ENCODE assay signal across 28 cellular contexts in the genomic region with DNA sequence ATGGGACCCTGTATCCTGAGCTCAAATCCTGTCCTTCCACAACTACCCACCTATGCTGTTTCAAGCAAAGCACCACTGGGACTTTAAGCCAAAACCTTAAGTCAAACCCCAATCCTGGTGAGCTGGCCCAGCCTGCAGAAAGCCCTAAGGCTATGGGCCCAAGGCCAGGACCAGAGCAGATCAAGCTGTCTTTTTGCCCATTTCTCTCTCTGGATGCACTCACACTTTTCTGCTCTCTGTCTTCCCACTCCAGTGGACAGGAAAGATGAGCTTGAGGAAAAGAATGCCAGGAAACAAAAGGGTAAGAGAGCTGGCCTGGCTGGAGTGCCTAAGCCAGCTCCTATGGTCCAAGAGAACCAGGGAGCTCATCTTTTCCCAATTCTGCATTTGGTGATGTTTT.
"Had no signal": no experiment of that assay in that cellular context is flagged by ENCODE, and none has a peak within 500 bp of the region (broad histone marks: within the 10 kb centered on the region; RNA-seq: fewer than 3 reads in every experiment).

No MANE protein-coding gene starts in this region.

- H3K36me3 ChIP-seq: ascending aorta, breast epithelium, cardiac muscle cell, colonic mucosa had no signal

- H3K27ac ChIP-seq: ascending aorta, breast epithelium, cardiac muscle cell, colonic mucosa, VCaP had no signal

- H3K4me1 ChIP-seq: ascending aorta, breast epithelium, colonic mucosa had no signal

- H3K9me3 ChIP-seq: ascending aorta, colonic mucosa had no signal

- H3K27me3 ChIP-seq: ascending aorta, breast epithelium, cardiac muscle cell, colonic mucosa had no signal

- DNase-seq: activated CD4-positive, alpha-beta memory T cell treated with anti-CD3 and anti-CD28 coated beads, Interleukin-2, amount 10 ng/mL, durations not matched to agents 7 days and 5 days; activated CD4-positive, alpha-beta T cell treated with anti-CD3 and anti-CD28 coated beads for 1 hour; activated CD4-positive, alpha-beta T cell treated with anti-CD3 and anti-CD28 coated beads for 4 hours; activated CD4-positive, alpha-beta T cell treated with anti-CD3 and anti-CD28 coated beads, Interleukin-2, amount 10 ng/mL, durations not matched to agents 7 days and 5 days; activated CD4-positive, alpha-beta T cell treated with anti-CD3 and anti-CD28 coated beads, Interleukin-2, amount 50 U/mL, for 4 hours; activated CD8-positive, alpha-beta memory T cell treated with anti-CD3 and anti-CD28 coated beads, Interleukin-2, amount 50 U/mL, for 48 hours; activated gamma-delta T cell; activated naive CD4-positive, alpha-beta T cell; activated naive CD4-positive, alpha-beta T cell treated with anti-CD3 and anti-CD28 coated beads, Interleukin-2, amount 10 ng/mL, durations not matched to agents 7 days and 5 days; activated naive CD8-positive, alpha-beta T cell treated with anti-CD3 and anti-CD28 coated beads, Interleukin-2, amount 10 ng/mL, durations not matched to agents 7 days and 5 days; activated T-cell treated with anti-CD3 and anti-CD28 coated beads for 4 hours; activated T-cell treated with anti-CD3 and anti-CD28 coated beads, Interleukin-2, amount 50 U/mL, for 24 hours; activated T-cell treated with anti-CD3 and anti-CD28 coated beads, Interleukin-2, amount 50 U/mL, for 72 hours; central memory CD4-positive, alpha-beta T cell; cerebellar nuclear complex; colonic mucosa; effector CD8-positive, alpha-beta T cell; endodermal cell; foreskin fibroblast; head of caudate nucleus; T-helper 2 cell had no signal

- ATAC-seq: activated naive CD4-positive, alpha-beta T cell treated with anti-CD3 and anti-CD28 coated beads, Interleukin-2, amount 50 U/mL, for 72 hours; activated T-cell treated with anti-CD3 and anti-CD28 coated beads, Interleukin-2, amount 50 U/mL, for 72 hours; esophagus mucosa; WTC11 had no signal

- H3K4me3 ChIP-seq: ascending aorta, breast epithelium, cardiac muscle cell, colonic mucosa had no signal
